9 cellular contexts compared by ENCODE assay signal in genomic region chr11:33930317-33931021, GRCh38. TPM values are rescaled to one million over a fixed set of nuclear protein-coding genes. Genes with fewer than 3 reads are reported as not detected.
A peak's percentile ranks its signal among the peaks of the same experiment; 100 is the strongest.
DNase-seq lines count a peak whose midpoint lies in the region; ATAC-seq and TF ChIP-seq lines count a peak whose summit lies in the region.
"Had no signal": no experiment of that assay in that cellular context is flagged by ENCODE, and none has a peak within 500 bp of the region (broad histone marks: within the 10 kb centered on the region; RNA-seq: fewer than 3 reads in every experiment).

No MANE protein-coding gene starts in this region.

- TF ChIP-seq EP300 in gastroesophageal sphincter (IDR thresholded peaks at IDR 0.05), result no peak

- peaks cover 0 to 8% (median 0%) of the 10 kb centered on the region in 3 donors for H3K9me3 ChIP-seq in gastroesophageal sphincter

- no peak overlapping the region for H3K4me3 Mint-ChIP-seq in osteocyte (ENCODE audit: unreplicated experiment)
- H3K4me3 Mint-ChIP-seq: activated naive CD8-positive, alpha-beta T cell had no signal

- no peak overlapping the region for H3K27ac Mint-ChIP-seq in osteocyte (ENCODE audit: unreplicated experiment)
- H3K27ac Mint-ChIP-seq: activated naive CD8-positive, alpha-beta T cell had no signal

- H3K4me1 ChIP-seq in gastroesophageal sphincter, result peaks cover 0 to 33% (median 5%) of the 10 kb centered on the region in 3 donors

- TF ChIP-seq POLR2A in gastroesophageal sphincter (IDR thresholded peaks at IDR 0.05), result no peak

- no peak overlapping the region for H3K4me3 ChIP-seq in gastroesophageal sphincter

- peak; percentile 88 for ATAC-seq in gastroesophageal sphincter
- ATAC-seq in HG02981 (IDR thresholded peaks at IDR 0.05; ENCODE audit: unreplicated experiment), result no peak

- WGBS in gastroesophageal sphincter (ENCODE audit: low coverage in 1 of 2), 2 donors, result 6 to 28% methylated on average over 2 to 7 of the region's 7 CpGs

- TF ChIP-seq CTCF in gastroesophageal sphincter (IDR thresholded peaks at IDR 0.05), result no peak
- no peak for TF ChIP-seq CTCF in osteocyte (IDR thresholded peaks at IDR 0.05)

- peaks cover 16% of the 10 kb centered on the region for H3K27me3 Mint-ChIP-seq in osteocyte (ENCODE audit: unreplicated experiment)

- H3K4me1 Mint-ChIP-seq in osteocyte (ENCODE audit: unreplicated experiment), result peaks cover 17% of the 10 kb centered on the region

- H3K27me3 ChIP-seq in gastroesophageal sphincter, result no peaks in the 10 kb centered on the region

- H3K27ac ChIP-seq in gastroesophageal sphincter, result peak overlapping the region; percentile 57 to 77 (median 73)

- no peaks in the 10 kb centered on the region for H3K36me3 ChIP-seq in gastroesophageal sphincter

- no peaks in the 10 kb centered on the region for H3K9me3 Mint-ChIP-seq in osteocyte (ENCODE audit: unreplicated experiment)

- no peaks in the 10 kb centered on the region for H3K36me3 Mint-ChIP-seq in osteocyte (ENCODE audit: unreplicated experiment)

- DNase-seq in GM04504 (ENCODE audit: low read depth) (peak; percentile 59), SIG-M5 treated with dmso at 0.1 percent for 504 hours (lab: John Stamatoyannopoulos, UW; ENCODE audit: unreplicated experiment) (peak; percentile 98), putamen (ENCODE audit: low spot score) (peak; percentile 53), osteocyte (ENCODE audit: extremely low spot score, unreplicated experiment) (no peak)
- DNase-seq in activated effector memory CD4-positive, alpha-beta T cell treated with Interleukin-2 at 50 U/mL for 16 hours, result no peak
- DNase-seq in effector CD8-positive, alpha-beta T cell (lab: John Stamatoyannopoulos, UW), result no peak

RNA-seq across cellular contexts. Expression of gene LMO2, which starts 38.6 kb away (rescaled TPM):
- 10 to 100 TPM in 2 of 4 donors, 1 to 10 TPM in 2; 7.0 to 24.2 (median 14.8) TPM for total RNA-seq in gastroesophageal sphincter
- 0.55 and 0.70 TPM in 2 replicates for total RNA-seq in osteocyte

Comparison
In these comparisons a context has a peak if more than half of its experiments do, and no peak if none do; other contexts are left out.
1. DNase-seq: peak in GM04504 (single experiment), SIG-M5 treated with dmso at 0.1 percent for 504 hours (single experiment) and putamen (single experiment); none in activated effector memory CD4-positive, alpha-beta T cell treated with Interleukin-2 at 50 U/mL for 16 hours (single experiment), osteocyte (single experiment) and effector CD8-positive, alpha-beta T cell (single experiment).